In the genomic region with DNA sequence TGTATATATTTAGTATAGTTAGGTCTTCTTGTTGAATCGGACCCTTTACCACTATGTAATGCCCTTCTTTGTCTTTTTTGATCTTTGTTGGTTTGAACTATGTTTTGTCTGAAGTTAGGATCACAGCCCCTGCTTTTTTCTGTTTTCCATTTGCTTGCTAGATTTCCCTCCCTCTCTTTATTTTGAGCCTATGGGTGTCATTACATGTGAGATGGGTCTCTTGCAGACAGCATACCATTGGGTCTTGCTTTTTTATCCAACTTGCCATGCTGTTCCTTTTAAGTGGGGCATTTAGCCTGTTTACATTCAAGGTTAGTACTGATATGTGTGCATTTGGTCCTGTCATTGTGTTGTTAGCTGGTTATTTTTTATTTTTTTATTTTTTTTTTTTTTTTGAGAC, we compare ENCODE assay signal across 8 cellular contexts.
"Had no signal": no experiment of that assay in that cellular context is flagged by ENCODE, and none has a peak within 500 bp of the region (broad histone marks: within the 10 kb centered on the region; RNA-seq: fewer than 3 reads in every experiment).

No MANE protein-coding gene starts in this region.

- H3K27ac ChIP-seq: GM23248 had no signal

- H3K4me3 Mint-ChIP-seq: GM23338, H9, HFFc6 had no signal

- H3K4me3 ChIP-seq: GM23248, GM23338, HAP-1 had no signal

- H3K9me3 ChIP-seq: HAP-1 had no signal

- DNase-seq: GM23248, GOT3, H7, H9, HCEC 1CT, HFFc6 had no signal

- H3K36me3 ChIP-seq: HAP-1 had no signal

- H3K9ac ChIP-seq: GM23248 had no signal

- H3K4me1 ChIP-seq: HAP-1 had no signal

- H3K27ac Mint-ChIP-seq: GM23338, H9, HFFc6 had no signal
